Comparison of ENCODE assay signal across 21 cellular contexts in genomic region chr2:173221937-173222594, GRCh38.
DNase-seq lines count a peak whose midpoint lies in the region; ATAC-seq and TF ChIP-seq lines count a peak whose summit lies in the region.
"Had no signal": no experiment of that assay in that cellular context is flagged by ENCODE, and none has a peak within 500 bp of the region (broad histone marks: within the 10 kb centered on the region; RNA-seq: fewer than 3 reads in every experiment).

No MANE protein-coding gene starts in this region.

- peaks cover 8% of the 10 kb centered on the region for H3K4me1 Mint-ChIP-seq in Calu3 (ENCODE audit: low read depth, unreplicated experiment)

- ATAC-seq in GM19043 (IDR thresholded peaks at IDR 0.05; ENCODE audit: low read depth, unreplicated experiment), result peak; percentile 87
- peak; percentile 96 for ATAC-seq in GM21529 (IDR thresholded peaks at IDR 0.05; ENCODE audit: unreplicated experiment)
- ATAC-seq in HG03039 (IDR thresholded peaks at IDR 0.05; ENCODE audit: unreplicated experiment), result peak; percentile 70
- no peak for ATAC-seq in PC-3
- ATAC-seq: naive thymus-derived CD8-positive, alpha-beta T cell; SK-N-SH treated with all-trans-retinoic acid at 6 μM for 48 hours had no signal

- H3K4me3 ChIP-seq in adipocyte (ENCODE audit: low read length) (no peak overlapping the region), PC-3 (ENCODE audit: low read length) (no peak overlapping the region)
- H3K4me3 ChIP-seq: lung, PC-9, thoracic aorta had no signal

- H3F3A ChIP-seq in PC-3 (ENCODE audit: low read length, unreplicated experiment), result no peaks in the 10 kb centered on the region

- H4K20me1 ChIP-seq in PC-3 (ENCODE audit: low read length), result no peaks in the 10 kb centered on the region

- BruUV-seq in PC-3 (replicated peaks; lab: Mats Ljungman, UMichigan) (no TSS peak), Calu3 (replicated peaks; lab: Mats Ljungman, UMichigan) (no TSS peak)

- H3K4me1 ChIP-seq in adipocyte (ENCODE audit: control insufficient read depth, insufficient read depth, low read length) (peaks cover 9% of the 10 kb centered on the region), PC-3 (ENCODE audit: insufficient read depth, low read length) (no peaks in the 10 kb centered on the region)

- TF ChIP-seq CTCF in PC-3 (conservative IDR thresholded peaks at IDR 0.05; ENCODE audit: low read depth, low read length) (no peak), Calu3 (IDR thresholded peaks at IDR 0.05; ENCODE audit: unreplicated experiment) (no peak)

- no peak overlapping the region for H2AFZ ChIP-seq in PC-3 (ENCODE audit: low read length)
- H2AFZ ChIP-seq: PC-9 had no signal

- H3K27me3 Mint-ChIP-seq in Calu3 (ENCODE audit: unreplicated experiment), result no peaks in the 10 kb centered on the region

- POLR2A ChIA-PET in PC-3 (lab: Charles Lee; ENCODE audit: unreplicated experiment), result no interaction called here

- H3K27me3 ChIP-seq in adipocyte (replicated peaks; ENCODE audit: control insufficient read depth, insufficient read depth, low read length) (no peaks in the 10 kb centered on the region), PC-3 (ENCODE audit: low read length) (no peaks in the 10 kb centered on the region)

- no peaks in the 10 kb centered on the region for H3K36me3 Mint-ChIP-seq in Calu3 (ENCODE audit: insufficient read depth, unreplicated experiment)
- H3K36me3 Mint-ChIP-seq: immature natural killer cell; naive thymus-derived CD8-positive, alpha-beta T cell had no signal

- H3K79me2 ChIP-seq in PC-3 (ENCODE audit: low read length), result no peaks in the 10 kb centered on the region

- no peak overlapping the region for H3K4me2 ChIP-seq in PC-3 (ENCODE audit: low read length)
- H3K4me2 ChIP-seq: PC-9 had no signal

- H3K9ac ChIP-seq in adipocyte (ENCODE audit: low read length) (no peak overlapping the region), PC-3 (ENCODE audit: low read length) (no peak overlapping the region)

- CTCF ChIA-PET in PC-3 (lab: Charles Lee) (no interaction called here), Calu3 (lab: Charles Lee) (no interaction called here)

- no peak overlapping the region for H3K27ac ChIP-seq in PC-3 (ENCODE audit: low read length)
- H3K27ac ChIP-seq: PC-9, thoracic aorta had no signal

- DNase-seq in adipocyte (ENCODE audit: low read depth) (peak; percentile 36), GDM1 (lab: John Stamatoyannopoulos, UW) (no peak), NK-92 (lab: John Stamatoyannopoulos, UW; ENCODE audit: unreplicated experiment) (no peak), PC-3 (no peak), Calu3 (no peak)
- DNase-seq: activated CD4-positive, alpha-beta T cell treated with anti-CD3 and anti-CD28 coated beads for 48 hours; activated CD8-positive, alpha-beta memory T cell treated with anti-CD3 and anti-CD28 coated beads, Interleukin-2, amount 50 U/mL, for 48 hours; cortex of kidney; erythroblast; H9; immature natural killer cell; naive thymus-derived CD8-positive, alpha-beta T cell; NCI-H187; NCI-H510A treated with DMSO at 0.1 percent for 48 hours; PC-9 had no signal

- no peaks in the 10 kb centered on the region for H3K9me3 Mint-ChIP-seq in Calu3 (ENCODE audit: low read depth, unreplicated experiment)
- H3K9me3 Mint-ChIP-seq: H9; immature natural killer cell; naive thymus-derived CD8-positive, alpha-beta T cell had no signal

- H3K36me3 ChIP-seq in adipocyte (ENCODE audit: control insufficient read depth, insufficient read depth, low read length, severe bottlenecking) (peaks cover 11% of the 10 kb centered on the region), PC-3 (ENCODE audit: low read depth, low read length) (no peaks in the 10 kb centered on the region; the same call in 1 of the 2 replicates)

- intact Hi-C loops in PC-3 (cut with micrococcal nuclease) (no loop called here), Calu3 (cut with micrococcal nuclease; ENCODE audit: unreplicated experiment) (no loop called here)

- H3K4me3 Mint-ChIP-seq in Calu3 (ENCODE audit: low read depth, unreplicated experiment), result no peak overlapping the region
- H3K4me3 Mint-ChIP-seq: H9; immature natural killer cell; naive thymus-derived CD8-positive, alpha-beta T cell had no signal

- no peak overlapping the region for H3K27ac Mint-ChIP-seq in Calu3 (ENCODE audit: unreplicated experiment)
- H3K27ac Mint-ChIP-seq: H9, immature natural killer cell had no signal

- H3K9me3 ChIP-seq in adipocyte (ENCODE audit: control insufficient read depth, low read length) (no peaks in the 10 kb centered on the region), PC-3 (ENCODE audit: low read length) (no peaks in the 10 kb centered on the region)
- H3K9me3 ChIP-seq: thoracic aorta had no signal

- H3K9me2 ChIP-seq in PC-3 (replicated peaks; ENCODE audit: low read length), result no peaks in the 10 kb centered on the region
